ENCODE assay signal across 38 cellular contexts in genomic region chr1:52801011-52801410, GRCh38. TPM values are rescaled to one million over a fixed set of nuclear protein-coding genes. Genes with fewer than 3 reads are reported as not detected.
"Had no signal": no experiment of that assay in that cellular context is flagged by ENCODE, and none has a peak within 500 bp of the region (broad histone marks: within the 10 kb centered on the region; RNA-seq: fewer than 3 reads in every experiment).

No MANE protein-coding gene starts in this region.

- FAIRE-seq: astrocyte, TTC549 had no signal

- H3K36me3 ChIP-seq: breast epithelium had no signal

- ATAC-seq: activated CD8-positive, alpha-beta T cell treated with anti-CD3 and anti-CD28 coated beads for 36 hours; activated naive CD4-positive, alpha-beta T cell treated with anti-CD3 and anti-CD28 coated beads, Interleukin-2, amount 50 U/mL, for 72 hours; activated T-cell treated with anti-CD3 and anti-CD28 coated beads, Interleukin-2, amount 50 U/mL, for 4 hours; activated T-cell treated with anti-CD3 and anti-CD28 coated beads, Interleukin-2, amount 50 U/mL, for 72 hours; activated T-helper 17 cell treated with anti-CD3 and anti-CD28 coated beads, Interleukin-2, amount 50 U/mL, for 72 hours; body of pancreas had no signal

- DNase-seq: activated B cell treated with CpG ODN at 0.5 μM for 24 hours; activated CD4-positive, alpha-beta memory T cell treated with anti-CD3 and anti-CD28 coated beads for 36 hours; activated CD4-positive, alpha-beta T cell treated with anti-CD3 and anti-CD28 coated beads for 4 hours; activated CD4-positive, alpha-beta T cell treated with anti-CD3 and anti-CD28 coated beads, Interleukin-2, amount 10 ng/mL, durations not matched to agents 24 days and 14 days; activated CD4-positive, alpha-beta T cell treated with anti-CD3 and anti-CD28 coated beads, Interleukin-2, amount 50 U/mL, for 1 hour; activated CD4-positive, alpha-beta T cell treated with anti-CD3 and anti-CD28 coated beads, Interleukin-2, amount 50 U/mL, for 4 hours; activated CD4-positive, CD25-positive, alpha-beta regulatory T cell treated with anti-CD3 and anti-CD28 coated beads, Interleukin-2, amount 50 U/mL, for 72 hours; activated CD8-positive, alpha-beta memory T cell treated with anti-CD3 and anti-CD28 coated beads, Interleukin-2, amount 50 U/mL, for 4 hours; activated CD8-positive, alpha-beta T cell treated with anti-CD3 and anti-CD28 coated beads for 36 hours; activated effector memory CD4-positive, alpha-beta T cell treated with anti-CD3 and anti-CD28 coated beads, Interleukin-2, amount 50 U/mL, for 16 hours; activated gamma-delta T cell treated with Interleukin-2 at 50 U/mL for 16 hours; activated naive CD4-positive, alpha-beta T cell; activated naive CD4-positive, alpha-beta T cell treated with anti-CD3 and anti-CD28 coated beads for 36 hours; activated naive CD4-positive, alpha-beta T cell treated with anti-CD3 and anti-CD28 coated beads, Interleukin-2, amount 50 U/mL, for 16 hours; activated naive CD8-positive, alpha-beta T cell treated with anti-CD3 and anti-CD28 coated beads for 36 hours; activated T-cell treated with anti-CD3 and anti-CD28 coated beads for 4 hours; activated T-cell treated with anti-CD3 and anti-CD28 coated beads, Interleukin-2, amount 50 U/mL, for 1 hour; activated T-cell treated with anti-CD3 and anti-CD28 coated beads, Interleukin-2, amount 50 U/mL, for 4 hours; activated T-cell treated with anti-CD3 and anti-CD28 coated beads, Interleukin-2, amount 50 U/mL, for 72 hours; adrenal gland; amniotic stem cell; aorta; body of pancreas; brain microvascular endothelial cell; central memory CD4-positive, alpha-beta T cell; T-helper 1 cell; T-helper 2 cell; T-helper 9 cell had no signal

- H3K27ac Mint-ChIP-seq: activated B cell treated with CpG ODN at 0.5 μM for 24 hours; activated CD4-positive, alpha-beta memory T cell treated with anti-CD3 and anti-CD28 coated beads for 36 hours; activated CD4-positive, alpha-beta T cell treated with anti-CD3 and anti-CD28 coated beads, Interleukin-2, amount 10 ng/mL, durations not matched to agents 24 days and 14 days; activated CD8-positive, alpha-beta T cell treated with anti-CD3 and anti-CD28 coated beads for 36 hours; activated naive CD4-positive, alpha-beta T cell treated with anti-CD3 and anti-CD28 coated beads for 36 hours; activated naive CD4-positive, alpha-beta T cell treated with anti-CD3 and anti-CD28 coated beads, Interleukin-2, amount 50 U/mL, for 72 hours; activated naive CD8-positive, alpha-beta T cell treated with anti-CD3 and anti-CD28 coated beads for 36 hours; activated T-cell treated with anti-CD3 and anti-CD28 coated beads, Interleukin-2, amount 50 U/mL, for 72 hours; activated T-helper 1 cell treated with anti-CD3 and anti-CD28 coated beads, Interleukin-12 subunit alpha, Interleukin-12 subunit beta, Interleukin-2, Interleukin-4 antibody, amounts not matched to agents 30 ng/mL and 10 ng/mL and 1 ng/mL, durations not matched to agents 14 hours and 24 hours and 36 hours; activated T-helper 17 cell treated with anti-CD3 and anti-CD28 coated beads, Interleukin-2, amount 50 U/mL, for 72 hours; T-helper 1 cell treated with Interleukin-12 subunit alpha and Interleukin-12 subunit beta and Interleukin-4 antibody, amounts not matched to agents 30 μg/mL and 1 μg/mL, for 36 hours; T-helper 2 cell treated with Interferon-gamma antibody and Interleukin-4, amounts not matched to agents 5 μg/mL and 100 μg/mL, for 36 hours had no signal

- H3K27me3 Mint-ChIP-seq: activated B cell treated with CpG ODN at 0.5 μM for 24 hours; activated CD4-positive, alpha-beta memory T cell treated with anti-CD3 and anti-CD28 coated beads for 36 hours; activated CD4-positive, alpha-beta T cell treated with anti-CD3 and anti-CD28 coated beads, Interleukin-2, amount 10 ng/mL, durations not matched to agents 24 days and 14 days; activated CD8-positive, alpha-beta T cell treated with anti-CD3 and anti-CD28 coated beads for 36 hours; activated naive CD8-positive, alpha-beta T cell treated with anti-CD3 and anti-CD28 coated beads for 36 hours; activated T-helper 17 cell treated with anti-CD3 and anti-CD28 coated beads, Interleukin-2, amount 50 U/mL, for 72 hours had no signal

- H3K27me3 ChIP-seq: adrenal gland, body of pancreas, brain microvascular endothelial cell, breast epithelium had no signal

- H3K4me1 ChIP-seq: adrenal gland, body of pancreas, breast epithelium had no signal

- H3K4me1 Mint-ChIP-seq: activated B cell treated with CpG ODN at 0.5 μM for 24 hours; activated CD4-positive, alpha-beta T cell treated with anti-CD3 and anti-CD28 coated beads, Interleukin-2, amount 10 ng/mL, durations not matched to agents 24 days and 14 days; activated naive CD8-positive, alpha-beta T cell treated with anti-CD3 and anti-CD28 coated beads for 36 hours; activated T-helper 17 cell treated with anti-CD3 and anti-CD28 coated beads, Interleukin-2, amount 50 U/mL, for 72 hours had no signal

- H3K4me3 Mint-ChIP-seq: activated B cell treated with CpG ODN at 0.5 μM for 24 hours; activated CD4-positive, alpha-beta memory T cell treated with anti-CD3 and anti-CD28 coated beads for 36 hours; activated CD4-positive, alpha-beta T cell treated with anti-CD3 and anti-CD28 coated beads, Interleukin-2, amount 10 ng/mL, durations not matched to agents 24 days and 14 days; activated CD8-positive, alpha-beta T cell treated with anti-CD3 and anti-CD28 coated beads for 36 hours; activated naive CD4-positive, alpha-beta T cell treated with anti-CD3 and anti-CD28 coated beads for 36 hours; activated naive CD8-positive, alpha-beta T cell treated with anti-CD3 and anti-CD28 coated beads for 36 hours; activated T-cell treated with anti-CD3 and anti-CD28 coated beads, Interleukin-2, amount 50 U/mL, for 4 hours; activated T-cell treated with anti-CD3 and anti-CD28 coated beads, Interleukin-2, amount 50 U/mL, for 72 hours; activated T-helper 1 cell treated with anti-CD3 and anti-CD28 coated beads, Interleukin-12 subunit alpha, Interleukin-12 subunit beta, Interleukin-2, Interleukin-4 antibody, amounts not matched to agents 30 ng/mL and 10 ng/mL and 1 ng/mL, durations not matched to agents 14 hours and 24 hours and 36 hours; activated T-helper 17 cell treated with anti-CD3 and anti-CD28 coated beads, Interleukin-2, amount 50 U/mL, for 72 hours; T-helper 1 cell treated with Interleukin-12 subunit alpha and Interleukin-12 subunit beta and Interleukin-4 antibody, amounts not matched to agents 30 μg/mL and 1 μg/mL, for 36 hours; T-helper 2 cell treated with Interferon-gamma antibody and Interleukin-4, amounts not matched to agents 5 μg/mL and 100 μg/mL, for 36 hours had no signal

- H3K9me3 ChIP-seq: adrenal gland, body of pancreas, breast epithelium had no signal

- H3K9me3 Mint-ChIP-seq: activated B cell treated with CpG ODN at 0.5 μM for 24 hours; activated CD4-positive, alpha-beta memory T cell treated with anti-CD3 and anti-CD28 coated beads for 36 hours; activated CD4-positive, alpha-beta T cell treated with anti-CD3 and anti-CD28 coated beads, Interleukin-2, amount 10 ng/mL, durations not matched to agents 24 days and 14 days; activated CD8-positive, alpha-beta T cell treated with anti-CD3 and anti-CD28 coated beads for 36 hours; activated naive CD4-positive, alpha-beta T cell treated with anti-CD3 and anti-CD28 coated beads for 36 hours; activated naive CD4-positive, alpha-beta T cell treated with anti-CD3 and anti-CD28 coated beads, Interleukin-2, amount 50 U/mL, for 72 hours; activated naive CD8-positive, alpha-beta T cell treated with anti-CD3 and anti-CD28 coated beads for 36 hours; activated T-cell treated with anti-CD3 and anti-CD28 coated beads, Interleukin-2, amount 50 U/mL, for 4 hours; activated T-cell treated with anti-CD3 and anti-CD28 coated beads, Interleukin-2, amount 50 U/mL, for 72 hours; activated T-helper 1 cell treated with anti-CD3 and anti-CD28 coated beads, Interleukin-12 subunit alpha, Interleukin-12 subunit beta, Interleukin-2, Interleukin-4 antibody, amounts not matched to agents 30 ng/mL and 10 ng/mL and 1 ng/mL, durations not matched to agents 14 hours and 24 hours and 36 hours; activated T-helper 17 cell treated with anti-CD3 and anti-CD28 coated beads, Interleukin-2, amount 50 U/mL, for 72 hours; T-helper 1 cell treated with Interleukin-12 subunit alpha and Interleukin-12 subunit beta and Interleukin-4 antibody, amounts not matched to agents 30 μg/mL and 1 μg/mL, for 36 hours; T-helper 2 cell treated with Interferon-gamma antibody and Interleukin-4, amounts not matched to agents 5 μg/mL and 100 μg/mL, for 36 hours had no signal

- H3K36me3 Mint-ChIP-seq: activated naive CD4-positive, alpha-beta T cell treated with anti-CD3 and anti-CD28 coated beads, Interleukin-2, amount 50 U/mL, for 72 hours had no signal

- H3K4me3 ChIP-seq: adrenal gland, body of pancreas, breast epithelium had no signal

- H3K27ac ChIP-seq: adrenal gland, body of pancreas, brain microvascular endothelial cell, breast epithelium, VCaP had no signal

RNA-seq across cellular contexts. Expression of gene ZYG11A, which starts 41.5 kb away (rescaled TPM):
- total RNA-seq: body of pancreas, cardiac septum had no signal
- polyA plus RNA-seq: adrenal gland had no signal
